Comparison of ENCODE assay signal across 16 cellular contexts in genomic region chr17:75861927-75862317, GRCh38. TPM values are rescaled to one million over a fixed set of nuclear protein-coding genes. Genes with fewer than 3 reads are reported as not detected.
DNase-seq lines count a peak whose midpoint lies in the region; ATAC-seq, FAIRE-seq and TF ChIP-seq lines count a peak whose summit lies in the region.
"Had no signal": no experiment of that assay in that cellular context is flagged by ENCODE, and none has a peak within 500 bp of the region (broad histone marks: within the 10 kb centered on the region; RNA-seq: fewer than 3 reads in every experiment).

No MANE protein-coding gene starts in this region.

- H3K4me3 Mint-ChIP-seq in activated CD4-positive, alpha-beta T cell treated with anti-CD3 and anti-CD28 coated beads, Interleukin-2, amount 10 ng/mL, durations not matched to agents 7 days and 5 days: no peak overlapping the region
- H3K4me3 Mint-ChIP-seq: activated naive CD4-positive, alpha-beta T cell treated with anti-CD3 and anti-CD28 coated beads for 36 hours; CD4-positive, alpha-beta T cell; H9; T-helper 17 cell had no signal

- TF ChIP-seq CTCF in RWPE1 (conservative IDR thresholded peaks at IDR 0.05; ENCODE audit: low read depth) (no peak), suprapubic skin (IDR thresholded peaks at IDR 0.05) (no peak), D721Med (IDR thresholded peaks at IDR 0.05; ENCODE audit: insufficient read depth, missing control alignments) (no peak)

- peak in 1 of 2 donors; percentile 65 for TF ChIP-seq POLR2A in suprapubic skin (IDR thresholded peaks at IDR 0.05)

- no peak for TF ChIP-seq EP300 in suprapubic skin (IDR thresholded peaks at IDR 0.05)

- H3K4me3 ChIP-seq in suprapubic skin: no peak overlapping the region
- H3K4me3 ChIP-seq: A549, MG63 had no signal

- no peak for FAIRE-seq in D721Med (lab: Jason Lieb, UNC)
- FAIRE-seq: A549, HTR-8/SVneo had no signal

- no peaks in the 10 kb centered on the region for H3K36me3 Mint-ChIP-seq in activated CD4-positive, alpha-beta T cell treated with anti-CD3 and anti-CD28 coated beads, Interleukin-2, amount 10 ng/mL, durations not matched to agents 7 days and 5 days (ENCODE audit: low read depth)

- no peaks in the 10 kb centered on the region for H3K36me3 ChIP-seq in suprapubic skin
- H3K36me3 ChIP-seq: MG63 had no signal

- H3K27me3 Mint-ChIP-seq in activated CD4-positive, alpha-beta T cell treated with anti-CD3 and anti-CD28 coated beads, Interleukin-2, amount 10 ng/mL, durations not matched to agents 7 days and 5 days: no peaks in the 10 kb centered on the region
- H3K27me3 Mint-ChIP-seq: CD4-positive, alpha-beta T cell; T-helper 17 cell had no signal

- WGBS in suprapubic skin: 75% methylated on average over 9 of the region's 9 CpGs

- peak overlapping the region; percentile 83 for H3K27ac ChIP-seq in RWPE1
- H3K27ac ChIP-seq in suprapubic skin: peak overlapping the region; percentile 71

- H3K4me1 Mint-ChIP-seq in activated CD4-positive, alpha-beta T cell treated with anti-CD3 and anti-CD28 coated beads, Interleukin-2, amount 10 ng/mL, durations not matched to agents 7 days and 5 days: peaks cover 45% of the 10 kb centered on the region

- intact Hi-C loops in left ventricle myocardium superior (cut with micrococcal nuclease): no loop called here

- no peaks in the 10 kb centered on the region for H3K9me3 ChIP-seq in suprapubic skin
- H3K9me3 ChIP-seq: A549, MG63 had no signal

- DNase-seq in SIG-M5 treated with dmso at 0.1 percent for 504 hours (lab: John Stamatoyannopoulos, UW; ENCODE audit: unreplicated experiment) (peak; percentile 24), SIG-M5 (lab: John Stamatoyannopoulos, UW) (no peak), RWPE1 (ENCODE audit: low spot score) (no peak), left ventricle myocardium superior (no peak), suprapubic skin (ENCODE audit: low spot score in 2 of 2) (no peak), D721Med (ENCODE audit: insufficient read length, low spot score) (no peak)
- no peak for DNase-seq in activated CD4-positive, alpha-beta T cell treated with anti-CD3 and anti-CD28 coated beads, Interleukin-2, amount 10 ng/mL, durations not matched to agents 7 days and 5 days
- no peak for DNase-seq in NK-92 treated with Interleukin-12 subunit alpha and Interleukin-12 subunit beta, amount 100 ng/mL, for 24 hours (lab: John Stamatoyannopoulos, UW)
- DNase-seq: NCI-H2107 had no signal

- CTCF ChIA-PET in RWPE1 (lab: Yijun Ruan, JAX): interaction anchor here (0.5 to 1.2 kb wide), 4 partner anchors 11 to 22 kb away, joined by 3 to 4 read pairs (median 4); no protein-coding TSS in a partner anchor
- CTCF ChIA-PET in activated CD4-positive, alpha-beta T cell treated with anti-CD3 and anti-CD28 coated beads, Interleukin-2, amount 10 ng/mL, durations not matched to agents 7 days and 5 days (lab: Charles Lee): interaction anchor here (0.6 to 4.0 kb wide), 18 partner anchors 8 to 119 kb away, joined by 3 to 22 read pairs (median 5); partner anchors contain the start of genes TRIM47, TRIM65 and UNC13D

- no peak overlapping the region for H3K27ac Mint-ChIP-seq in activated CD4-positive, alpha-beta T cell treated with anti-CD3 and anti-CD28 coated beads, Interleukin-2, amount 10 ng/mL, durations not matched to agents 7 days and 5 days
- H3K27ac Mint-ChIP-seq: activated naive CD4-positive, alpha-beta T cell treated with anti-CD3 and anti-CD28 coated beads for 36 hours; CD4-positive, alpha-beta T cell; T-helper 17 cell had no signal

- H3K4me1 ChIP-seq in suprapubic skin: peaks cover 24% of the 10 kb centered on the region
- H3K4me1 ChIP-seq: A549 had no signal

- no peaks in the 10 kb centered on the region for H3K9me3 Mint-ChIP-seq in activated CD4-positive, alpha-beta T cell treated with anti-CD3 and anti-CD28 coated beads, Interleukin-2, amount 10 ng/mL, durations not matched to agents 7 days and 5 days
- H3K9me3 Mint-ChIP-seq: activated naive CD4-positive, alpha-beta T cell treated with anti-CD3 and anti-CD28 coated beads for 36 hours; CD4-positive, alpha-beta T cell; H9 had no signal

- H3K27me3 ChIP-seq in suprapubic skin: no peaks in the 10 kb centered on the region
- H3K27me3 ChIP-seq: MG63 had no signal

- ATAC-seq in left ventricle myocardium superior: peak; percentile 33

- POLR2A ChIA-PET in RWPE1 (lab: Yijun Ruan, JAX; ENCODE audit: low non-redundant PET): interaction anchor here (0.5 kb wide), 1 partner anchor 47 kb away, joined by 5 read pairs; no protein-coding TSS in a partner anchor
- POLR2A ChIA-PET in activated CD4-positive, alpha-beta T cell treated with anti-CD3 and anti-CD28 coated beads, Interleukin-2, amount 10 ng/mL, durations not matched to agents 7 days and 5 days (lab: Charles Lee): no interaction called here

RNA-seq across cellular contexts. Expression of gene WBP2, which starts 6.8 kb away (rescaled TPM):
- total RNA-seq in left ventricle myocardium superior (152 TPM), suprapubic skin (10 to 100 TPM; 64.9 to 99.4 (median 76.9) TPM)
- 10 to 100 TPM; 76.8 to 83.5 TPM for total RNA-seq in activated CD4-positive, alpha-beta T cell treated with anti-CD3 and anti-CD28 coated beads, Interleukin-2, amount 10 ng/mL, durations not matched to agents 7 days and 5 days

RNA-seq across cellular contexts. Expression of gene TRIM47, which starts 16.5 kb away (rescaled TPM):
- total RNA-seq in left ventricle myocardium superior (24.4 TPM), suprapubic skin (10 to 100 TPM; 22.8 to 43.1 (median 27.7) TPM)
- total RNA-seq in activated CD4-positive, alpha-beta T cell treated with anti-CD3 and anti-CD28 coated beads, Interleukin-2, amount 10 ng/mL, durations not matched to agents 7 days and 5 days: 10 to 100 TPM; 33.9 to 43.4 TPM

RNA-seq across cellular contexts. Expression of gene UNC13D, which starts 17.7 kb away (rescaled TPM):
- total RNA-seq in left ventricle myocardium superior (8.6 TPM), suprapubic skin (10 to 100 TPM in 1 of 4 donors, 1 to 10 TPM in 3; 5.2 to 21.0 (median 7.2) TPM)
- total RNA-seq in activated CD4-positive, alpha-beta T cell treated with anti-CD3 and anti-CD28 coated beads, Interleukin-2, amount 10 ng/mL, durations not matched to agents 7 days and 5 days: 100 to 1,000 TPM; 161 to 182 TPM

RNA-seq across cellular contexts. Expression of gene TRIM65, which starts 34.8 kb away (rescaled TPM):
- total RNA-seq in left ventricle myocardium superior (11.4 TPM), suprapubic skin (10 to 100 TPM; 22.5 to 44.6 (median 32.1) TPM)
- 10 to 100 TPM; 26.5 to 28.7 TPM for total RNA-seq in activated CD4-positive, alpha-beta T cell treated with anti-CD3 and anti-CD28 coated beads, Interleukin-2, amount 10 ng/mL, durations not matched to agents 7 days and 5 days

RNA-seq across cellular contexts. Expression of gene MRPL38, which starts 42.8 kb away (rescaled TPM):
- total RNA-seq in left ventricle myocardium superior (124 TPM), suprapubic skin (100 to 1,000 TPM in 1 of 4 donors, 10 to 100 TPM in 3; 41.7 to 113 (median 50.2) TPM)
- 10 to 100 TPM; 95.9 to 97.5 TPM for total RNA-seq in activated CD4-positive, alpha-beta T cell treated with anti-CD3 and anti-CD28 coated beads, Interleukin-2, amount 10 ng/mL, durations not matched to agents 7 days and 5 days

Comparison
In these comparisons a context has a peak if more than half of its experiments do, and no peak if none do; other contexts are left out.
1. RNA of gene UNC13D, which starts 17.7 kb away (total RNA-seq): 161 to 182 TPM in activated CD4-positive, alpha-beta T cell treated with anti-CD3 and anti-CD28 coated beads, Interleukin-2, amount 10 ng/mL, durations not matched to agents 7 days and 5 days; 5.2 to 21.0 TPM in suprapubic skin and 8.6 TPM in left ventricle myocardium superior (single experiment); every median in the first group is over 4 times any median in the second.